8 cellular contexts compared by ENCODE assay signal in the genomic region with DNA sequence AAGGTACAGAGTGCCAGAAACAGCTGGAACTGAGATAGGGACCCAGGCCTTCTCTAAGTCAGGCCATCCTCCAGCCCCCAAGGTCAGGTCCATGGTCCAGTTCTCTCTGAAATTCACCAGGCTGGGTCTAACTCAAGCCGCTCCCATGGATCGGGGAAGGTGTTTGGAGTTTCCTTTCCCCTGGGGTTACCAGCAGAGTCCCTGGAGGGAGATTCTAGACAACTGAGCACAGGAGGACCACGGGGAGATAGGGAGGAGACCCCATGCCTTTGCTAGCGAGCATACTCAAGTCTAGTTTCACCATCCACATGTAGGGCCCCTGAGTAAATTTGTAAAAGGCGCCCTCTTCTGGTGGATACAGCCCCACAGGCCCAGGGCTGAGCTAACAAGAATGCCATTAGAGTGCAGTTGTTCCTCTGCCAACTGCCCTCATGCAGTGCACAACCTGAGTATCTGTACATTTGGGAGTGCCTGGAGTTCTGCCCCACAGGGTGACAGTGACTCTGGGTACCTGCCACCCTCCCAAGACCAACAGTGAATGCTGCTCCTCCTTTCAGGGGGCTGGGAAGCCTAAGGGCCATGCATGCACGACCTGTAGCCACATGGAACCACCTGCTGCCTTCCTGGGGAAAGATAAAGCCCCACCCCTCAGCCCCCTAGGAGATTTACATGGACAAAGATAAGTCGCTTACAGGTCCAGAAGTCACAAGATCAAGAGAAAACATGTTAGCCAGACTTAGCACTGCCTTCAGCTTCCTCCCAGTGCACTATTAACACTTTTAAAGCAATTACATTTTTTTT.
DNase-seq lines count a peak whose midpoint lies in the region; ATAC-seq and TF ChIP-seq lines count a peak whose summit lies in the region.

No MANE protein-coding gene starts in this region.

- no peaks in the 10 kb centered on the region for H4K20me1 ChIP-seq in SU-DHL-6 (ENCODE audit: low read depth, low read length)

- H3K27me3 ChIP-seq in A673 (replicated peaks; ENCODE audit: insufficient read depth, low read depth, low read length, poor library complexity) (no peaks in the 10 kb centered on the region), SU-DHL-6 (ENCODE audit: low read length) (no peaks in the 10 kb centered on the region)

- CTCF ChIA-PET in A673 (lab: Charles Lee) = interaction anchor here (0.5 to 1.0 kb wide), 7 partner anchors 11 to 1232 kb away, joined by 3 to 10 read pairs (median 4); no protein-coding TSS in a partner anchor

- intact Hi-C loops in A673 (cut with micrococcal nuclease; ENCODE audit: unreplicated experiment) = loop anchor here (2.0 kb wide), 1 partner anchor 115 kb away; no protein-coding TSS in a partner anchor

- TF ChIP-seq CTCF in A673 (conservative IDR thresholded peaks at IDR 0.05; ENCODE audit: low read depth, low read length) (peak; percentile 89), GM12865 (IDR thresholded peaks at IDR 0.05; ENCODE audit: insufficient read depth, low read depth, low read length, missing control alignments) (peak; percentile 66), SU-DHL-6 (IDR thresholded peaks at IDR 0.05; ENCODE audit: insufficient read depth, low read length, poor library complexity, severe bottlenecking) (peak; percentile 71), astrocyte of the cerebellum (IDR thresholded peaks at IDR 0.05; ENCODE audit: low read depth, low read length, missing control alignments) (peak; percentile 81)

- H3K4me2 ChIP-seq in SU-DHL-6 (ENCODE audit: low read depth, low read length, poor library complexity, severe bottlenecking) = no peak overlapping the region

- H3K4me1 ChIP-seq in A673 (ENCODE audit: insufficient read depth, low read length, poor library complexity, severe bottlenecking) = no peaks in the 10 kb centered on the region

- H3K36me3 ChIP-seq in A673 (ENCODE audit: insufficient read depth, low read length, poor library complexity, severe bottlenecking) = no peaks in the 10 kb centered on the region
- H3K36me3 ChIP-seq in SU-DHL-6 (ENCODE audit: low read length) = no peaks in the 10 kb centered on the region

- POLR2A ChIA-PET in A673 (lab: Charles Lee; ENCODE audit: low non-redundant PET) = interaction anchor here (0.6 kb wide), 1 partner anchor 104 kb away, joined by 7 read pairs; no protein-coding TSS in a partner anchor

- H3K79me2 ChIP-seq in SU-DHL-6 (ENCODE audit: insufficient read depth, low read length) = no peaks in the 10 kb centered on the region

- no peak for ATAC-seq in GM21576 (IDR thresholded peaks at IDR 0.05; ENCODE audit: unreplicated experiment)

- in situ Hi-C loops in astrocyte of the cerebellum (cut with HindIII; ENCODE audit: low sequenced_read_pairs) = no loop called here

- no peak overlapping the region for H3K9ac ChIP-seq in SU-DHL-6 (ENCODE audit: low read length)

- H3K4me3 ChIP-seq in A673 (ENCODE audit: low read depth, low read length, poor library complexity, severe bottlenecking) = no peak overlapping the region
- H3K4me3 ChIP-seq in GM12865 (ENCODE audit: low read depth, low read length) = no peak overlapping the region
- H3K4me3 ChIP-seq in Jurkat, Clone E6-1 (ENCODE audit: low read length) = no peak overlapping the region
- no peak overlapping the region for H3K4me3 ChIP-seq in SU-DHL-6 (ENCODE audit: insufficient read depth, low read length, poor library complexity, severe bottlenecking)
- H3K4me3 ChIP-seq in astrocyte of the cerebellum (ENCODE audit: low read depth, low read length) = no peak overlapping the region

- no peaks in the 10 kb centered on the region for H3F3A ChIP-seq in SU-DHL-6 (ENCODE audit: insufficient read depth)

- no TSS peak for BruUV-seq in A673 (replicated peaks; lab: Mats Ljungman, UMichigan)

- no peaks in the 10 kb centered on the region for H3K9me2 ChIP-seq in SU-DHL-6 (replicated peaks; ENCODE audit: insufficient read depth, low read length)

- H2AFZ ChIP-seq in SU-DHL-6 (ENCODE audit: low read depth, low read length, severe bottlenecking) = no peak overlapping the region

- H3K9me3 ChIP-seq in A673 (ENCODE audit: low read depth, low read length, poor library complexity, severe bottlenecking) = no peaks in the 10 kb centered on the region
- H3K9me3 ChIP-seq in SU-DHL-6 (ENCODE audit: insufficient read depth, low read length) = no peaks in the 10 kb centered on the region

- DNase-seq in A673 (ENCODE audit: low spot score) (peak; percentile 81), GM12865 (ENCODE audit: low read depth) (peak; percentile 76), astrocyte of the cerebellum (ENCODE audit: low read depth) (peak; percentile 54), iPS DF 19.7 (ENCODE audit: low read depth, low spot score) (peak; percentile 25)
- DNase-seq in Jurkat, Clone E6-1 (ENCODE audit: low read depth, low spot score) = peak; percentile 77
- peak; percentile 44 to 57 for DNase-seq in stimulated activated CD4-positive, alpha-beta T cell treated with anti-CD3 and anti-CD28 coated beads, Interleukin-12 subunit alpha, Interleukin-12 subunit beta, amount 100 ng/mL, for 24 hours (ENCODE audit: low read depth in 2 of 2)

- H3K27ac ChIP-seq in A673 (ENCODE audit: low read depth, low read length, poor library complexity, severe bottlenecking) (no peak overlapping the region), SU-DHL-6 (ENCODE audit: low read depth, low read length) (no peak overlapping the region)

Comparison
In these comparisons a context has a peak if more than half of its experiments do, and no peak if none do; other contexts are left out.
1. DNase-seq: peak in every context shown above with its lines; median percentile 81 in A673; 77 in Jurkat, Clone E6-1; 76 in GM12865; 54 in astrocyte of the cerebellum; 50 in stimulated activated CD4-positive, alpha-beta T cell treated with anti-CD3 and anti-CD28 coated beads, Interleukin-12 subunit alpha, Interleukin-12 subunit beta, amount 100 ng/mL, for 24 hours; 25 in iPS DF 19.7.